ENCODE assay signal across 1 cellular context in genomic region chr2:126513033-126513432, GRCh38.
TF ChIP-seq lines count a peak whose summit lies in the region.

No MANE protein-coding gene starts in this region.

TF ChIP-seq in GM23338, 12 proteins besides CTCF, POLR2A, EP300 and RAD21 (continued from another document):
- no peak for TF ChIP-seq ZNF462 (CRISPR knock-in tag; IDR thresholded peaks at IDR 0.05)
- TF ChIP-seq POLR2AphosphoS5 (IDR thresholded peaks at IDR 0.05; ENCODE audit: low read depth): no peak
- TF ChIP-seq JUNB (IDR thresholded peaks at IDR 0.05; ENCODE audit: unreplicated experiment): no peak
- no peak for TF ChIP-seq EZH2 (IDR thresholded peaks at IDR 0.05; ENCODE audit: low read depth, unreplicated experiment)
- no peak for TF ChIP-seq EZH2phosphoT487 (IDR thresholded peaks at IDR 0.05; ENCODE audit: unreplicated experiment)
- TF ChIP-seq ZNF331 (CRISPR knock-in tag; IDR thresholded peaks at IDR 0.05; ENCODE audit: low read depth): no peak
- TF ChIP-seq ZNF114 (CRISPR knock-in tag; IDR thresholded peaks at IDR 0.05): no peak
- no peak for TF ChIP-seq CREB1 (CRISPR knock-in tag; IDR thresholded peaks at IDR 0.05; ENCODE audit: low read depth)
TF ChIP-seq in GM23338: peak in this region for 0.
